13 cellular contexts compared by ENCODE assay signal in genomic region chr3:140629351-140630137, GRCh38. TPM values are rescaled to one million over a fixed set of nuclear protein-coding genes. Genes with fewer than 3 reads are reported as not detected.
DNase-seq lines count a peak whose midpoint lies in the region; ATAC-seq lines count a peak whose summit lies in the region.
"Had no signal": no experiment of that assay in that cellular context is flagged by ENCODE, and none has a peak within 500 bp of the region (broad histone marks: within the 10 kb centered on the region; RNA-seq: fewer than 3 reads in every experiment).

No MANE protein-coding gene starts in this region.

- POLR2A ChIA-PET in T-cell (lab: Charles Lee), result no interaction called here

- no peaks in the 10 kb centered on the region; the same call in 1 of the 2 replicates for H3K9me2 ChIP-seq in Karpas-422 (replicated peaks; ENCODE audit: insufficient read depth, low read length)

- no peak overlapping the region for H3K4me3 Mint-ChIP-seq in T-cell
- no peak overlapping the region for H3K4me3 Mint-ChIP-seq in activated T-helper 17 cell treated with anti-CD3 and anti-CD28 coated beads, Interleukin-2, amount 50 U/mL, for 72 hours
- H3K4me3 Mint-ChIP-seq: CD4-positive, CD25-positive, alpha-beta regulatory T cell; T-helper 2 cell treated with Interferon-gamma antibody and Interleukin-4, amounts not matched to agents 5 μg/mL and 100 μg/mL, for 36 hours had no signal

- no peaks in the 10 kb centered on the region for H4K20me1 ChIP-seq in Karpas-422 (ENCODE audit: insufficient read depth, low read depth, low read length)

- H3K27ac Mint-ChIP-seq in T-cell, result no peak overlapping the region
- H3K27ac Mint-ChIP-seq in activated T-helper 17 cell treated with anti-CD3 and anti-CD28 coated beads, Interleukin-2, amount 50 U/mL, for 72 hours, result no peak overlapping the region
- H3K27ac Mint-ChIP-seq: CD4-positive, CD25-positive, alpha-beta regulatory T cell; T-helper 2 cell treated with Interferon-gamma antibody and Interleukin-4, amounts not matched to agents 5 μg/mL and 100 μg/mL, for 36 hours had no signal

- H3K4me1 ChIP-seq in Karpas-422 (ENCODE audit: low read length), result peaks cover 4% of the 10 kb centered on the region; the same call in 1 of the 2 replicates

- no peaks in the 10 kb centered on the region for H3K79me2 ChIP-seq in Karpas-422 (ENCODE audit: low read length)

- no peak overlapping the region for H3K4me2 ChIP-seq in Karpas-422 (ENCODE audit: low read depth, low read length, poor library complexity, severe bottlenecking)

- CTCF ChIA-PET in T-cell (lab: Charles Lee), result no interaction called here

- H3K27ac ChIP-seq in Karpas-422 (ENCODE audit: low read length), result no peak overlapping the region
- H3K27ac ChIP-seq: heart right ventricle had no signal

- no peaks in the 10 kb centered on the region for H3K4me1 Mint-ChIP-seq in T-cell
- H3K4me1 Mint-ChIP-seq in activated T-helper 17 cell treated with anti-CD3 and anti-CD28 coated beads, Interleukin-2, amount 50 U/mL, for 72 hours, result no peaks in the 10 kb centered on the region
- H3K4me1 Mint-ChIP-seq: CD4-positive, CD25-positive, alpha-beta regulatory T cell had no signal

- H3K36me3 Mint-ChIP-seq in T-cell, result no peaks in the 10 kb centered on the region
- no peaks in the 10 kb centered on the region for H3K36me3 Mint-ChIP-seq in activated T-helper 17 cell treated with anti-CD3 and anti-CD28 coated beads, Interleukin-2, amount 50 U/mL, for 72 hours (ENCODE audit: low read depth)
- H3K36me3 Mint-ChIP-seq: CD4-positive, CD25-positive, alpha-beta regulatory T cell had no signal

- no peak overlapping the region for H3K9ac ChIP-seq in Karpas-422 (ENCODE audit: low read length)

- H2AFZ ChIP-seq in Karpas-422 (ENCODE audit: low read length), result no peak overlapping the region

- H3K9me3 Mint-ChIP-seq in T-cell, result no peaks in the 10 kb centered on the region
- no peaks in the 10 kb centered on the region for H3K9me3 Mint-ChIP-seq in activated T-helper 17 cell treated with anti-CD3 and anti-CD28 coated beads, Interleukin-2, amount 50 U/mL, for 72 hours
- H3K9me3 Mint-ChIP-seq: T-helper 2 cell treated with Interferon-gamma antibody and Interleukin-4, amounts not matched to agents 5 μg/mL and 100 μg/mL, for 36 hours had no signal

- H3K27me3 Mint-ChIP-seq in T-cell, result no peaks in the 10 kb centered on the region
- no peaks in the 10 kb centered on the region for H3K27me3 Mint-ChIP-seq in activated T-helper 17 cell treated with anti-CD3 and anti-CD28 coated beads, Interleukin-2, amount 50 U/mL, for 72 hours
- H3K27me3 Mint-ChIP-seq: CD4-positive, CD25-positive, alpha-beta regulatory T cell had no signal

- H3K4me3 ChIP-seq in Karpas-422 (ENCODE audit: low read length), result no peak overlapping the region
- H3K4me3 ChIP-seq: heart right ventricle had no signal

- H3K9me3 ChIP-seq in Karpas-422 (ENCODE audit: low read length), result no peaks in the 10 kb centered on the region
- H3K9me3 ChIP-seq: heart right ventricle had no signal

- DNase-seq in AG08395 (ENCODE audit: low spot score) (peak; percentile 3), HS-27A (ENCODE audit: low read depth) (peak; percentile 89), brain pericyte (ENCODE audit: low read depth, low spot score) (peak; percentile 78), kidney tubule cell (ENCODE audit: low spot score) (peak; percentile 96), Karpas-422 (no peak), T-cell (no peak)
- DNase-seq in activated CD8-positive, alpha-beta memory T cell treated with anti-CD3 and anti-CD28 coated beads, Interleukin-2, amount 50 U/mL, for 48 hours, result no peak
- DNase-seq: CD4-positive, CD25-positive, alpha-beta regulatory T cell; heart right ventricle; NCI-H526 treated with DMSO at 0.1 percent for 48 hours; stimulated activated naive CD4-positive, alpha-beta T cell treated with Interleukin-2 at 50 U/mL for 16 hours had no signal

- no peaks in the 10 kb centered on the region for H3K36me3 ChIP-seq in Karpas-422 (ENCODE audit: insufficient read depth, low read length)
- H3K36me3 ChIP-seq: heart right ventricle had no signal

- ATAC-seq in T-cell (replicated peaks in 1 of 4), result no peak
- ATAC-seq in activated T-helper 17 cell treated with anti-CD3 and anti-CD28 coated beads, Interleukin-2, amount 50 U/mL, for 72 hours (replicated peaks), result no peak

- H3K27me3 ChIP-seq in Karpas-422 (ENCODE audit: low read length), result no peaks in the 10 kb centered on the region
- H3K27me3 ChIP-seq: heart right ventricle had no signal

RNA-seq across cellular contexts. Expression of gene TRIM42, which starts 48.3 kb away (rescaled TPM):
- total RNA-seq in Karpas-422 (2014; rRNA removed; shearing (Covaris generic); ENCODE audit: low replicate concordance), result not detected in 2 replicates
- not detected for total RNA-seq in T-cell
- not detected for total RNA-seq in activated T-helper 17 cell treated with anti-CD3 and anti-CD28 coated beads, Interleukin-2, amount 50 U/mL, for 72 hours
- total RNA-seq: CD4-positive, CD25-positive, alpha-beta regulatory T cell; heart right ventricle had no signal

Comparison
In these comparisons a context has a peak if more than half of its experiments do, and no peak if none do; other contexts are left out.
1. DNase-seq: peak in AG08395 (single experiment), HS-27A (single experiment), brain pericyte (single experiment) and kidney tubule cell (single experiment); none in Karpas-422 (single experiment), T-cell (0 of 34) and activated CD8-positive, alpha-beta memory T cell treated with anti-CD3 and anti-CD28 coated beads, Interleukin-2, amount 50 U/mL, for 48 hours (single experiment).